In the genomic region with DNA sequence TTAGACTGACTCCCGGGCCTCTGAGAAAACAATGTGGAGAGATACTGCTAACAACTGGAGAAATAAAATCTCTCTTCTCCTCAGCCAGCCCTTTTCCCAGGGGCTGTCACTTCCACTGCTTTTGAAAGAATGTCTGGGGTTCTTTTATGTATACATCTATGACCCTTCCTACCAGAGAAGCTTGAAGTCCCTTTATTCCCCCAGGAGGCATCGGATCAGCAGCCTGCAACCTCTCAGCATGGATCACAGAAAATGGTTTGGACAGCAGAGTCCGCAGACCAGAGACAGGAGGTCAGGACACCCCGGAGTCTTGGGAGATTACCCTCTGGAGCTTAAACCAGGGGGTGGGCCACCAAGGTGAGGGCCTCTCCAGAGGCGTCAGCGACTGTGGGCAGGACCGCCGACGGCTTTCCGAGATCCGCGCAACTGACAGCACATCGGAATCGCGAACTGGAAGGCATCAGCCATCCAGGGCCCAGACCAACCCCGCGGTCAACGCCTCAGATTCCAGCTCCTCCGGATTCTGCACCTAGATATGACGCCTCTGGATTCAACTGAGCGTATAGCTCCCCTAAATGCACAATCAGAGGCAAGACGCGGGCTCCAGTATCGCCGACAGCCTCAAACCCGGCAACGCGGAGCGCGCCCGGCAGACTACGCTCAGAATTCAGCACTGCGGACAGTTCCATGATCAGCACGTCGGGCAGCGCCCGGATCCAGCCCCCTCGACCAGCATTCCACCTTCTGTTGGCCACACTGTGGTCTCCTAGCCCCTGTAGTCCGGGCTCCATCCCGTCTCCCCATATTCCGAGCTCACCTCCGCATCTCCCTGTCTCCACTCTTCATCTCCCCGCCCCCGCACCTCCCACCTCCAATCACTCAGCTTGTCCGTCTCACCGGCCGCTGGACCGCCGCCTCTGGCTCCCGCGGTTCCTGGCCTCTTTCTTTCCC, we compare ENCODE assay signal across 1 cellular context.
TF ChIP-seq lines count a peak whose summit lies in the region.

No MANE protein-coding gene starts in this region.

TF ChIP-seq in K562, 482 proteins besides CTCF, POLR2A, EP300 and RAD21 (continued from another document and continues in another):
- TF ChIP-seq, protein P1, sequence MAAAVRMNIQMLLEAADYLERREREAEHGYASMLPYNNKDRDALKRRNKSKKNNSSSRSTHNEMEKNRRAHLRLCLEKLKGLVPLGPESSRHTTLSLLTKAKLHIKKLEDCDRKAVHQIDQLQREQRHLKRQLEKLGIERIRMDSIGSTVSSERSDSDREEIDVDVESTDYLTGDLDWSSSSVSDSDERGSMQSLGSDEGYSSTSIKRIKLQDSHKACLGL (CRISPR knock-in tag; IDR thresholded peaks at IDR 0.05; ENCODE audit: borderline replicate concordance, poor library complexity, severe bottlenecking), result no peak
- TF ChIP-seq, protein P2, sequence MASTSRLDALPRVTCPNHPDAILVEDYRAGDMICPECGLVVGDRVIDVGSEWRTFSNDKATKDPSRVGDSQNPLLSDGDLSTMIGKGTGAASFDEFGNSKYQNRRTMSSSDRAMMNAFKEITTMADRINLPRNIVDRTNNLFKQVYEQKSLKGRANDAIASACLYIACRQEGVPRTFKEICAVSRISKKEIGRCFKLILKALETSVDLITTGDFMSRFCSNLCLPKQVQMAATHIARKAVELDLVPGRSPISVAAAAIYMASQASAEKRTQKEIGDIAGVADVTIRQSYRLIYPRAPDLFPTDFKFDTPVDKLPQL (IDR thresholded peaks at IDR 0.05; ENCODE audit: extremely low read depth, insufficient read length), result no peak
- TF ChIP-seq PURB (CRISPR knock-in tag; IDR thresholded peaks at IDR 0.05; ENCODE audit: low read depth), result no peak
- TF ChIP-seq, protein P3, sequence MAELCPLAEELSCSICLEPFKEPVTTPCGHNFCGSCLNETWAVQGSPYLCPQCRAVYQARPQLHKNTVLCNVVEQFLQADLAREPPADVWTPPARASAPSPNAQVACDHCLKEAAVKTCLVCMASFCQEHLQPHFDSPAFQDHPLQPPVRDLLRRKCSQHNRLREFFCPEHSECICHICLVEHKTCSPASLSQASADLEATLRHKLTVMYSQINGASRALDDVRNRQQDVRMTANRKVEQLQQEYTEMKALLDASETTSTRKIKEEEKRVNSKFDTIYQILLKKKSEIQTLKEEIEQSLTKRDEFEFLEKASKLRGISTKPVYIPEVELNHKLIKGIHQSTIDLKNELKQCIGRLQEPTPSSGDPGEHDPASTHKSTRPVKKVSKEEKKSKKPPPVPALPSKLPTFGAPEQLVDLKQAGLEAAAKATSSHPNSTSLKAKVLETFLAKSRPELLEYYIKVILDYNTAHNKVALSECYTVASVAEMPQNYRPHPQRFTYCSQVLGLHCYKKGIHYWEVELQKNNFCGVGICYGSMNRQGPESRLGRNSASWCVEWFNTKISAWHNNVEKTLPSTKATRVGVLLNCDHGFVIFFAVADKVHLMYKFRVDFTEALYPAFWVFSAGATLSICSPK (IDR thresholded peaks at IDR 0.05; ENCODE audit: borderline replicate concordance), result no peak
- peak; percentile 86 for TF ChIP-seq CREM (IDR thresholded peaks at IDR 0.05; ENCODE audit: low read depth)
- TF ChIP-seq, protein P4, sequence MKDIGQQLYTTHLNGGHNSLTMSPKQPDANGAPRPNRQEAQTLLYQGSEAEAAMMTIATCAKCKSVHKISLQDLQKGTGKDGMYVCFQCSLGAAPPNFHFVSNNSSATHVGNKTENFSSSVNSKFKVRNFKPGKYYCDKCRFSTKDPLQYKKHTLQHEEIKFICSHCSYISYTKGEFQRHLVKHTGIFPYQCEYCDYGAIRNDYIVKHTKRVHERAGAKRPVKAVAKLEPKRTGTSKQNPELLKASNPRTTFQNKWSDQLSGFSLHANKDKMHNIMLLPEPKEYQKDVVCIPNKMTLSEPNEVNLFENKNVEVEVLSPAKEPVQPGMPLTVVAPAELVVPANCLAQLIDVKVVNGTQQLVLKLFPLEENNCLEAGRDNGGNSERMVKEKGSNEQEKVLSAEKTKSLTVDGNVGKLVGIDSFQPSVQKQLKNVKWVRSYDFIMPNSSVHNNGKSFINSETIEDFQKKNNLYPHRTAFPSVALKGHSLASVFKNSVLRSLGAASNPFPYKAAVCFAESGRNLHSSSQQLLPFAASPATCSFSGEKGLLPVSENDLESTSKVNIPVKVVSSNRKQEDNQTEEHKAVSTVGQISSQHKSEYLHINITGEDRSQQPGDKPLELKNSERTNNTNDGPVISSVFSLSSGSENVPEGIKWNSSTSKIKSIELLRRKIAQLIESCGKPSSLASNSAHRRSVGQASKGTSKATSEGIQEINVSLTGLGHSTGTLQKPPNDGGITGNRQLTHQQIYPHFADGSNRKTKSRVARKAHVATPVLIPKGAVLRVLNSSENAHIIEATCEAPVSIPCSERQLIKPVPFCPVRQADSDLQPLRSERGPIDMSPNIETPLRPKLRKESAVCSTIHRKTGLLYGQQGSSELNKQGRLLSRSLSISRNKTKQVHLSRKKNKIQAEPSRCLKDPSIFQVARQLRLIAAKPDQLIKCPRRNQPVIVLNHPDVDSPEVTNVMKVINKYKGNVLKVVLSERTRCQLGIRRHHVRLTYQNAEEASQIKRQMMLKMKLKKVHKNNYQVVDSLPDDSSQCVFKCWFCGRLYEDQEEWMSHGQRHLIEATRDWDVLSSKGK (CRISPR knock-in tag; IDR thresholded peaks at IDR 0.05), result no peak
- peak; percentile 76; the same call in 1 of the 2 replicates for TF ChIP-seq MXI1 (IDR thresholded peaks at IDR 0.05; ENCODE audit: low read depth, low read length)
- TF ChIP-seq MTA3 (IDR thresholded peaks at IDR 0.05; ENCODE audit: borderline replicate concordance), result no peak
- peak; percentile 92 for TF ChIP-seq ZNF431 (CRISPR knock-in tag; IDR thresholded peaks at IDR 0.05)
- TF ChIP-seq, protein P5, sequence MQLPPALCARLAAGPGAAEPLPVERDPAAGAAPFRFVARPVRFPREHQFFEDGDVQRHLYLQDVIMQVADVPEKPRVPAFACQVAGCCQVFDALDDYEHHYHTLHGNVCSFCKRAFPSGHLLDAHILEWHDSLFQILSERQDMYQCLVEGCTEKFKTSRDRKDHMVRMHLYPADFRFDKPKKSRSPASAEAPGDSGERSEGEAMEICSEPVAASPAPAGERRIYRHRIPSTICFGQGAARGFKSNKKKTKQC (CRISPR knock-in tag; IDR thresholded peaks at IDR 0.05), result peak; percentile 100
- TF ChIP-seq ELF1 (tag; IDR thresholded peaks at IDR 0.05), result no peak
- no peak for TF ChIP-seq ARHGAP35 (IDR thresholded peaks at IDR 0.05; ENCODE audit: partially characterized antibody)
- TF ChIP-seq KLF16 (IDR thresholded peaks at IDR 0.05), result no peak
- TF ChIP-seq ZNF764 (CRISPR knock-in tag; IDR thresholded peaks at IDR 0.05; ENCODE audit: low read depth), result no peak
- TF ChIP-seq, protein P6, sequence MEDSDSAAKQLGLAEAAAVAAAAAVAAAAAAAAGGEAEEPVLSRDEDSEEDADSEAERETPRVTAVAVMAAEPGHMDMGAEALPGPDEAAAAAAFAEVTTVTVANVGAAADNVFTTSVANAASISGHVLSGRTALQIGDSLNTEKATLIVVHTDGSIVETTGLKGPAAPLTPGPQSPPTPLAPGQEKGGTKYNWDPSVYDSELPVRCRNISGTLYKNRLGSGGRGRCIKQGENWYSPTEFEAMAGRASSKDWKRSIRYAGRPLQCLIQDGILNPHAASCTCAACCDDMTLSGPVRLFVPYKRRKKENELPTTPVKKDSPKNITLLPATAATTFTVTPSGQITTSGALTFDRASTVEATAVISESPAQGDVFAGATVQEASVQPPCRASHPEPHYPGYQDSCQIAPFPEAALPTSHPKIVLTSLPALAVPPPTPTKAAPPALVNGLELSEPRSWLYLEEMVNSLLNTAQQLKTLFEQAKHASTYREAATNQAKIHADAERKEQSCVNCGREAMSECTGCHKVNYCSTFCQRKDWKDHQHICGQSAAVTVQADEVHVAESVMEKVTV (CRISPR knock-in tag; IDR thresholded peaks at IDR 0.05), result no peak
- TF ChIP-seq CEBPB (tag; IDR thresholded peaks at IDR 0.05), result no peak
- no peak for TF ChIP-seq NFATC3 (IDR thresholded peaks at IDR 0.05)
- TF ChIP-seq PRPF4 (IDR thresholded peaks at IDR 0.05; ENCODE audit: insufficient read depth, low read depth, low read length, poor library complexity, severe bottlenecking), result no peak
- TF ChIP-seq ASH1L (IDR thresholded peaks at IDR 0.05; ENCODE audit: borderline replicate concordance, low read depth, partially characterized antibody), result no peak
- TF ChIP-seq ZNF780A (CRISPR knock-in tag; IDR thresholded peaks at IDR 0.05), result no peak
- no peak for TF ChIP-seq RFX7 (CRISPR knock-in tag; IDR thresholded peaks at IDR 0.05)
- TF ChIP-seq ZNF707 (CRISPR knock-in tag; conservative IDR thresholded peaks at IDR 0.05), result no peak
- TF ChIP-seq, protein P7, sequence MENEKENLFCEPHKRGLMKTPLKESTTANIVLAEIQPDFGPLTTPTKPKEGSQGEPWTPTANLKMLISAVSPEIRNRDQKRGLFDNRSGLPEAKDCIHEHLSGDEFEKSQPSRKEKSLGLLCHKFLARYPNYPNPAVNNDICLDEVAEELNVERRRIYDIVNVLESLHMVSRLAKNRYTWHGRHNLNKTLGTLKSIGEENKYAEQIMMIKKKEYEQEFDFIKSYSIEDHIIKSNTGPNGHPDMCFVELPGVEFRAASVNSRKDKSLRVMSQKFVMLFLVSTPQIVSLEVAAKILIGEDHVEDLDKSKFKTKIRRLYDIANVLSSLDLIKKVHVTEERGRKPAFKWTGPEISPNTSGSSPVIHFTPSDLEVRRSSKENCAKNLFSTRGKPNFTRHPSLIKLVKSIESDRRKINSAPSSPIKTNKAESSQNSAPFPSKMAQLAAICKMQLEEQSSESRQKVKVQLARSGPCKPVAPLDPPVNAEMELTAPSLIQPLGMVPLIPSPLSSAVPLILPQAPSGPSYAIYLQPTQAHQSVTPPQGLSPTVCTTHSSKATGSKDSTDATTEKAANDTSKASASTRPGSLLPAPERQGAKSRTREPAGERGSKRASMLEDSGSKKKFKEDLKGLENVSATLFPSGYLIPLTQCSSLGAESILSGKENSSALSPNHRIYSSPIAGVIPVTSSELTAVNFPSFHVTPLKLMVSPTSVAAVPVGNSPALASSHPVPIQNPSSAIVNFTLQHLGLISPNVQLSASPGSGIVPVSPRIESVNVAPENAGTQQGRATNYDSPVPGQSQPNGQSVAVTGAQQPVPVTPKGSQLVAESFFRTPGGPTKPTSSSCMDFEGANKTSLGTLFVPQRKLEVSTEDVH (IDR thresholded peaks at IDR 0.05; ENCODE audit: low read depth, partially characterized antibody), result no peak
- TF ChIP-seq ZSCAN29 (IDR thresholded peaks at IDR 0.05), result no peak
- TF ChIP-seq, protein P8, sequence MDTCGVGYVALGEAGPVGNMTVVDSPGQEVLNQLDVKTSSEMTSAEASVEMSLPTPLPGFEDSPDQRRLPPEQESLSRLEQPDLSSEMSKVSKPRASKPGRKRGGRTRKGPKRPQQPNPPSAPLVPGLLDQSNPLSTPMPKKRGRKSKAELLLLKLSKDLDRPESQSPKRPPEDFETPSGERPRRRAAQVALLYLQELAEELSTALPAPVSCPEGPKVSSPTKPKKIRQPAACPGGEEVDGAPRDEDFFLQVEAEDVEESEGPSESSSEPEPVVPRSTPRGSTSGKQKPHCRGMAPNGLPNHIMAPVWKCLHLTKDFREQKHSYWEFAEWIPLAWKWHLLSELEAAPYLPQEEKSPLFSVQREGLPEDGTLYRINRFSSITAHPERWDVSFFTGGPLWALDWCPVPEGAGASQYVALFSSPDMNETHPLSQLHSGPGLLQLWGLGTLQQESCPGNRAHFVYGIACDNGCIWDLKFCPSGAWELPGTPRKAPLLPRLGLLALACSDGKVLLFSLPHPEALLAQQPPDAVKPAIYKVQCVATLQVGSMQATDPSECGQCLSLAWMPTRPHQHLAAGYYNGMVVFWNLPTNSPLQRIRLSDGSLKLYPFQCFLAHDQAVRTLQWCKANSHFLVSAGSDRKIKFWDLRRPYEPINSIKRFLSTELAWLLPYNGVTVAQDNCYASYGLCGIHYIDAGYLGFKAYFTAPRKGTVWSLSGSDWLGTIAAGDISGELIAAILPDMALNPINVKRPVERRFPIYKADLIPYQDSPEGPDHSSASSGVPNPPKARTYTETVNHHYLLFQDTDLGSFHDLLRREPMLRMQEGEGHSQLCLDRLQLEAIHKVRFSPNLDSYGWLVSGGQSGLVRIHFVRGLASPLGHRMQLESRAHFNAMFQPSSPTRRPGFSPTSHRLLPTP (IDR thresholded peaks at IDR 0.05; ENCODE audit: borderline replicate concordance, extremely low read depth, insufficient read length), result no peak
- no peak for TF ChIP-seq OTX1 (CRISPR knock-in tag; IDR thresholded peaks at IDR 0.05)
- TF ChIP-seq EWSR1 (IDR thresholded peaks at IDR 0.05; ENCODE audit: borderline replicate concordance, low read depth, partially characterized antibody), result no peak
- TF ChIP-seq C11orf30 (IDR thresholded peaks at IDR 0.05; ENCODE audit: low read depth), result no peak
- no peak for TF ChIP-seq SMAD2 (IDR thresholded peaks at IDR 0.05; ENCODE audit: low read depth, low read length)
- TF ChIP-seq EHMT2 (IDR thresholded peaks at IDR 0.05), result peak; percentile 100
- no peak for TF ChIP-seq ZBED1 (IDR thresholded peaks at IDR 0.05)
- TF ChIP-seq SIN3A (IDR thresholded peaks at IDR 0.05; ENCODE audit: borderline replicate concordance in 2 of 2, control insufficient read depth in 1 of 2, low read depth in 2 of 2, low read length in 2 of 2), result peak; percentile 97 to 100
- TF ChIP-seq BRD4 (IDR thresholded peaks at IDR 0.05), result no peak
- no peak for TF ChIP-seq POLR3G (IDR thresholded peaks at IDR 0.05; ENCODE audit: extremely low read depth, insufficient read length, insufficient replicate concordance)
- TF ChIP-seq HDAC6 (IDR thresholded peaks at IDR 0.05; ENCODE audit: low read depth, low read length), result no peak
- TF ChIP-seq ZBTB8A (IDR thresholded peaks at IDR 0.05; ENCODE audit: partially characterized antibody), result no peak
